8 cellular contexts compared by ENCODE assay signal in genomic region chr3:57951106-57951882, GRCh38. TPM values are rescaled to one million over a fixed set of nuclear protein-coding genes. Genes with fewer than 3 reads are reported as not detected.
DNase-seq lines count a peak whose midpoint lies in the region; ATAC-seq and TF ChIP-seq lines count a peak whose summit lies in the region.

No MANE protein-coding gene starts in this region.

- DNase-seq in AG08395 (ENCODE audit: low spot score) (peak; percentile 84), LoVo (ENCODE audit: low spot score) (peak; percentile 79), MCF 10A (ENCODE audit: unreplicated experiment) (peak; percentile 75), kidney glomerular epithelial cell (lab: John Stamatoyannopoulos, UW) (peak; percentile 88), cerebellum (ENCODE audit: low spot score) (no peak)
- DNase-seq in stimulated activated CD4-positive, alpha-beta T cell treated with anti-CD3 and anti-CD28 coated beads, Interleukin-15, amount 100 ng/mL, for 24 hours = no peak
- DNase-seq in naive thymus-derived CD8-positive, alpha-beta T cell = no peak

- CTCF ChIA-PET in MCF 10A (lab: Yijun Ruan, JAX) = interaction anchor here (0.7 to 2.4 kb wide), 8 partner anchors 11 to 188 kb away, joined by 3 to 13 read pairs (median 5); no protein-coding TSS in a partner anchor

- peak overlapping the region; percentile 49 for H3K27ac Mint-ChIP-seq in MCF 10A (ENCODE audit: low read depth, unreplicated experiment)
- peak overlapping the region; percentile 40 for H3K27ac Mint-ChIP-seq in stimulated activated naive CD8-positive, alpha-beta T cell treated with anti-CD3 and anti-CD28 coated beads, Interleukin-15, Interleukin-2, amounts not matched to agents 100 ng/mL and 50 ng/mL, for 24 hours
- no peak overlapping the region for H3K27ac Mint-ChIP-seq in naive thymus-derived CD8-positive, alpha-beta T cell

- no peak for TF ChIP-seq CTCF in MCF 10A (IDR thresholded peaks at IDR 0.05; ENCODE audit: unreplicated experiment)

- peaks cover 19% of the 10 kb centered on the region for H3K4me1 Mint-ChIP-seq in MCF 10A (ENCODE audit: insufficient read depth, unreplicated experiment)
- peaks cover 9% of the 10 kb centered on the region for H3K4me1 Mint-ChIP-seq in stimulated activated naive CD8-positive, alpha-beta T cell treated with anti-CD3 and anti-CD28 coated beads, Interleukin-15, Interleukin-2, amounts not matched to agents 100 ng/mL and 50 ng/mL, for 24 hours (ENCODE audit: low read depth)
- H3K4me1 Mint-ChIP-seq in naive thymus-derived CD8-positive, alpha-beta T cell = peaks cover 0 to 5% (median 0%) of the 10 kb centered on the region in 4 donors

- H3K9me3 Mint-ChIP-seq in MCF 10A (ENCODE audit: unreplicated experiment) = no peaks in the 10 kb centered on the region
- no peaks in the 10 kb centered on the region for H3K9me3 Mint-ChIP-seq in stimulated activated naive CD8-positive, alpha-beta T cell treated with anti-CD3 and anti-CD28 coated beads, Interleukin-15, Interleukin-2, amounts not matched to agents 100 ng/mL and 50 ng/mL, for 24 hours
- H3K9me3 Mint-ChIP-seq in naive thymus-derived CD8-positive, alpha-beta T cell = no peaks in the 10 kb centered on the region

- intact Hi-C loops in MCF 10A (cut with micrococcal nuclease) = loop anchor here (10.0 kb wide), 1 partner anchor 354 kb away; the partner anchor contains the start of genes HTD2 and RPP14

- H3K27me3 Mint-ChIP-seq in MCF 10A (ENCODE audit: insufficient read depth, unreplicated experiment) = no peaks in the 10 kb centered on the region
- no peaks in the 10 kb centered on the region for H3K27me3 Mint-ChIP-seq in stimulated activated naive CD8-positive, alpha-beta T cell treated with anti-CD3 and anti-CD28 coated beads, Interleukin-15, Interleukin-2, amounts not matched to agents 100 ng/mL and 50 ng/mL, for 24 hours
- H3K27me3 Mint-ChIP-seq in naive thymus-derived CD8-positive, alpha-beta T cell = peaks cover 0 to 4% (median 3%) of the 10 kb centered on the region in 5 donors

- no TSS peak for BruUV-seq in MCF 10A (replicated peaks; lab: Mats Ljungman, UMichigan)

- POLR2A ChIA-PET in MCF 10A (lab: Yijun Ruan, JAX) = interaction anchor here (1.0 to 3.2 kb wide), 5 partner anchors 11 to 76 kb away, joined by 3 to 12 read pairs (median 4); no protein-coding TSS in a partner anchor
- POLR2A ChIA-PET in naive thymus-derived CD8-positive, alpha-beta T cell (lab: Charles Lee) = no interaction called here

- H3K36me3 Mint-ChIP-seq in MCF 10A (ENCODE audit: insufficient read depth, unreplicated experiment) = peaks cover 4% of the 10 kb centered on the region
- no peaks in the 10 kb centered on the region for H3K36me3 Mint-ChIP-seq in stimulated activated naive CD8-positive, alpha-beta T cell treated with anti-CD3 and anti-CD28 coated beads, Interleukin-15, Interleukin-2, amounts not matched to agents 100 ng/mL and 50 ng/mL, for 24 hours (ENCODE audit: low read depth)
- no peaks in the 10 kb centered on the region for H3K36me3 Mint-ChIP-seq in naive thymus-derived CD8-positive, alpha-beta T cell

- H3K4me3 Mint-ChIP-seq in MCF 10A (ENCODE audit: unreplicated experiment) = no peak overlapping the region
- no peak overlapping the region for H3K4me3 Mint-ChIP-seq in stimulated activated naive CD8-positive, alpha-beta T cell treated with anti-CD3 and anti-CD28 coated beads, Interleukin-15, Interleukin-2, amounts not matched to agents 100 ng/mL and 50 ng/mL, for 24 hours
- no peak overlapping the region for H3K4me3 Mint-ChIP-seq in naive thymus-derived CD8-positive, alpha-beta T cell

- ATAC-seq in naive thymus-derived CD8-positive, alpha-beta T cell = no peak

RNA-seq across cellular contexts. Expression of gene FLNB, which starts 56.9 kb away (rescaled TPM):
- total RNA-seq in MCF 10A (2022) (580 and 593 TPM in 2 replicates), cerebellum (57.6 TPM)
- total RNA-seq in naive thymus-derived CD8-positive, alpha-beta T cell = 10 to 100 TPM; 75.2 to 76.7 TPM
- 10 to 100 TPM; 11.8 to 32.2 (median 24.4) TPM for polyA plus RNA-seq in naive thymus-derived CD8-positive, alpha-beta T cell

Comparison
In these comparisons a context has a peak if more than half of its experiments do, and no peak if none do; other contexts are left out.
1. DNase-seq: peak in AG08395 (single experiment), LoVo (single experiment), MCF 10A (single experiment) and kidney glomerular epithelial cell (single experiment); none in stimulated activated CD4-positive, alpha-beta T cell treated with anti-CD3 and anti-CD28 coated beads, Interleukin-15, amount 100 ng/mL, for 24 hours (single experiment), cerebellum (single experiment) and naive thymus-derived CD8-positive, alpha-beta T cell (0 of 10).
2. H3K27ac Mint-ChIP-seq: peak in MCF 10A (single experiment) and stimulated activated naive CD8-positive, alpha-beta T cell treated with anti-CD3 and anti-CD28 coated beads, Interleukin-15, Interleukin-2, amounts not matched to agents 100 ng/mL and 50 ng/mL, for 24 hours (single experiment); none in naive thymus-derived CD8-positive, alpha-beta T cell (0 of 10).